ENCODE assay signal across 1 cellular context in the genomic region with DNA sequence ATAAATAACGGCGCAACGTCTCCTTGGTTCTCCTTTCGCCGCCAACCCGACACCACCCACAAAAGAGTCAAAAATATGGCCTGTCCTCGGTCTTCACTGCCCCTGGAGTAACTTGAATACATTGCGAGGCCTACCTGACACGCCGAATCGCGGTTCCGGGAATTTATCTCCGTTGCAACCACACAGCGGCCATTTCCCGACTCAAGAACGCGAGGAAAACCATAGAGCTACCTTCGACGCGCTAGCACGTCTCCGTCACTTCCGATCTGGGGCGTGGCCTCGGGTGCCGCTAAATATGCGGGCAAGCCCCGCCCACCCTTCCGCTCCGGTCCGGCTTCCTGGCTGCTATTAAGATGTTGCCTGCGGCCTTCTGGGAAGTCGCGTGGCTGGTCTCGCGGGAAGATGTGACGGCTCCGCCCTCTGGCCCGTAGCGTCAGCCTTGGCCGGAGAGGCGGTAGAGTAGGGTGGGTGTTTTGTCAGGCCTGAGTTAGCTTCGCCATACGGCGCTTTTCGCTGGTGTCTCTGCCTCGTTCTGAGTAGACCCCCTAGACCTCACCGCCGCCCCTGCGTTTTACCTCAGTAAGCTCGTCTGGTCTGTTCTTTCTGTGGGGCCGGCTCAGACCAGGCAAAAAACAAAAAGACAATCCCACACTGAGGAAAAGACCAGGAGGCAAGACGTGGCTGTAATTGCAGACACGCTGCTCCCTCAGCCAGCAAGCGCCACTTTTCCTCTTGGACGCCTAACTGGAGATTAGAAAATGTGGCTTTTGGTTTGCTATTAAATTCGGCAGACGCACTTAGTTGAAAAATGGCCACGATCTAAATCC.
TF ChIP-seq lines count a peak whose summit lies in the region.

A gene with protein sequence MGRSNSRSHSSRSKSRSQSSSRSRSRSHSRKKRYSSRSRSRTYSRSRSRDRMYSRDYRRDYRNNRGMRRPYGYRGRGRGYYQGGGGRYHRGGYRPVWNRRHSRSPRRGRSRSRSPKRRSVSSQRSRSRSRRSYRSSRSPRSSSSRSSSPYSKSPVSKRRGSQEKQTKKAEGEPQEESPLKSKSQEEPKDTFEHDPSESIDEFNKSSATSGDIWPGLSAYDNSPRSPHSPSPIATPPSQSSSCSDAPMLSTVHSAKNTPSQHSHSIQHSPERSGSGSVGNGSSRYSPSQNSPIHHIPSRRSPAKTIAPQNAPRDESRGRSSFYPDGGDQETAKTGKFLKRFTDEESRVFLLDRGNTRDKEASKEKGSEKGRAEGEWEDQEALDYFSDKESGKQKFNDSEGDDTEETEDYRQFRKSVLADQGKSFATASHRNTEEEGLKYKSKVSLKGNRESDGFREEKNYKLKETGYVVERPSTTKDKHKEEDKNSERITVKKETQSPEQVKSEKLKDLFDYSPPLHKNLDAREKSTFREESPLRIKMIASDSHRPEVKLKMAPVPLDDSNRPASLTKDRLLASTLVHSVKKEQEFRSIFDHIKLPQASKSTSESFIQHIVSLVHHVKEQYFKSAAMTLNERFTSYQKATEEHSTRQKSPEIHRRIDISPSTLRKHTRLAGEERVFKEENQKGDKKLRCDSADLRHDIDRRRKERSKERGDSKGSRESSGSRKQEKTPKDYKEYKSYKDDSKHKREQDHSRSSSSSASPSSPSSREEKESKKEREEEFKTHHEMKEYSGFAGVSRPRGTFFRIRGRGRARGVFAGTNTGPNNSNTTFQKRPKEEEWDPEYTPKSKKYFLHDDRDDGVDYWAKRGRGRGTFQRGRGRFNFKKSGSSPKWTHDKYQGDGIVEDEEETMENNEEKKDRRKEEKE (minus strand): TSS at position 268 of the 827 bp plus-strand sequence. CDS start 9,980 bp downstream, outside the sequence.

TF ChIP-seq in HepG2, 621 proteins besides CTCF, POLR2A, EP300 and RAD21 (continued from another document and continues in another):
- TF ChIP-seq ZNF567 (CRISPR knock-in tag; IDR thresholded peaks at IDR 0.05; ENCODE audit: borderline replicate concordance) (no peak), XRCC5 (optimal IDR thresholded peaks at IDR 0.05; ENCODE audit: low read length) (peak; percentile 48), NR2F2 (IDR thresholded peaks at IDR 0.05; ENCODE audit: borderline replicate concordance, low read depth) (0 out of 2 replicates have a peak, but pooled peaks have one; percentile 8), FOXC1 (CRISPR knock-in tag; IDR thresholded peaks at IDR 0.05; ENCODE audit: borderline replicate concordance) (peak; percentile 45; the same call in 1 of the 2 replicates), ZNF652 (CRISPR knock-in tag; IDR thresholded peaks at IDR 0.05; ENCODE audit: borderline replicate concordance, low read depth) (no peak), RFX3 (CRISPR knock-in tag; IDR thresholded peaks at IDR 0.05) (no peak), ZNF619 (CRISPR knock-in tag; IDR thresholded peaks at IDR 0.05) (peak; percentile 23; the same call in 1 of the 2 replicates), NFATC3 (CRISPR knock-in tag; IDR thresholded peaks at IDR 0.05) (peak; percentile 70; the same call in 1 of the 2 replicates), ZNF10 (CRISPR knock-in tag; IDR thresholded peaks at IDR 0.05; ENCODE audit: borderline replicate concordance, low read depth) (no peak), ZBTB1 (CRISPR knock-in tag; IDR thresholded peaks at IDR 0.05; ENCODE audit: borderline replicate concordance) (no peak), TP53 (CRISPR knock-in tag; conservative IDR thresholded peaks at IDR 0.05) (no peak; the same call in 1 of the 2 replicates), ZSCAN12 (CRISPR knock-in tag; IDR thresholded peaks at IDR 0.05) (no peak; the same call in 1 of the 2 replicates), KLF12 (CRISPR knock-in tag; IDR thresholded peaks at IDR 0.05; ENCODE audit: borderline replicate concordance) (no peak), ZNF768 (CRISPR knock-in tag; IDR thresholded peaks at IDR 0.05) (peak; percentile 63), ZNF629 (CRISPR knock-in tag; conservative IDR thresholded peaks at IDR 0.05) (peak; percentile 2; the same call in 1 of the 2 replicates), ZNF549 (CRISPR knock-in tag; IDR thresholded peaks at IDR 0.05) (no peak), SRF (IDR thresholded peaks at IDR 0.05; ENCODE audit: low read depth, low read length) (no peak), LCORL (IDR thresholded peaks at IDR 0.05) (no peak; the same call in 1 of the 2 replicates), LCORL (CRISPR knock-in tag; IDR thresholded peaks at IDR 0.05) (peak; percentile 70), SMARCC2 (IDR thresholded peaks at IDR 0.05) (no peak), FOXA3 (CRISPR knock-in tag; IDR thresholded peaks at IDR 0.05) (peak; percentile 72), NKX3-1 (CRISPR knock-in tag; IDR thresholded peaks at IDR 0.05) (no peak; the same call in 1 of the 2 replicates), SYNCRIP (IDR thresholded peaks at IDR 0.05; ENCODE audit: insufficient read depth, low read depth, low read length) (no peak), AGO2 (optimal IDR thresholded peaks at IDR 0.05; ENCODE audit: low read depth, low read length) (peak; percentile 78), NFIB (CRISPR knock-in tag; IDR thresholded peaks at IDR 0.05; ENCODE audit: borderline replicate concordance) (0 out of 2 replicates have a peak, but pooled peaks have one; percentile 37), ZFP36L2 (CRISPR knock-in tag; IDR thresholded peaks at IDR 0.05) (0 out of 2 replicates have a peak, but pooled peaks have one; percentile 12), ZFP1 (CRISPR knock-in tag; IDR thresholded peaks at IDR 0.05) (peak; percentile 35; the same call in 1 of the 2 replicates), ZFP37 (CRISPR knock-in tag; IDR thresholded peaks at IDR 0.05; ENCODE audit: borderline replicate concordance) (peak; percentile 27), RCOR2 (CRISPR knock-in tag; IDR thresholded peaks at IDR 0.05) (no peak; the same call in 1 of the 2 replicates), ZMYM2 (CRISPR knock-in tag; IDR thresholded peaks at IDR 0.05) (peak; percentile 72; the same call in 1 of the 2 replicates), ZNF343 (CRISPR knock-in tag; IDR thresholded peaks at IDR 0.05) (0 out of 2 replicates have a peak, but pooled peaks have one; percentile 26), NONO (IDR thresholded peaks at IDR 0.05) (no peak), NONO (CRISPR knock-in tag; conservative IDR thresholded peaks at IDR 0.05) (peak; percentile 90), FOXK2 (IDR thresholded peaks at IDR 0.05) (peak; percentile 69; the same call in 1 of the 2 replicates), ARNT (IDR thresholded peaks at IDR 0.05) (no peak), SAP130 (CRISPR knock-in tag; IDR thresholded peaks at IDR 0.05; ENCODE audit: low read depth) (peak; percentile 89), ZNF20 (CRISPR knock-in tag; IDR thresholded peaks at IDR 0.05) (no peak), RXRB (CRISPR knock-in tag; IDR thresholded peaks at IDR 0.05; ENCODE audit: borderline replicate concordance) (peak; percentile 45; the same call in 1 of the 2 replicates), KAT2B (IDR thresholded peaks at IDR 0.05; ENCODE audit: borderline replicate concordance, low read depth, low read length) (no peak), SRSF4 (IDR thresholded peaks at IDR 0.05; ENCODE audit: low read depth, low read length, poor library complexity, severe bottlenecking) (no peak), ZNF563 (CRISPR knock-in tag; IDR thresholded peaks at IDR 0.05) (peak; percentile 63), CEBPB (IDR thresholded peaks at IDR 0.05; ENCODE audit: borderline replicate concordance, low read depth, low read length) (no peak), ZSCAN21 (CRISPR knock-in tag; IDR thresholded peaks at IDR 0.05; ENCODE audit: borderline replicate concordance) (peak; percentile 60; the same call in 1 of the 2 replicates), ZNF746 (CRISPR knock-in tag; IDR thresholded peaks at IDR 0.05) (no peak; the same call in 1 of the 2 replicates), ZNF292 (CRISPR knock-in tag; IDR thresholded peaks at IDR 0.05; ENCODE audit: borderline replicate concordance, low read depth) (peak; percentile 73; the same call in 1 of the 2 replicates), HMG20A (CRISPR knock-in tag; IDR thresholded peaks at IDR 0.05; ENCODE audit: borderline replicate concordance) (no peak), MED13 (CRISPR knock-in tag; IDR thresholded peaks at IDR 0.05) (no peak; the same call in none of the 2 replicates), ZNF24 (IDR thresholded peaks at IDR 0.05) (0 out of 2 replicates have a peak, but pooled peaks have one; percentile 5), POLR2AphosphoS2 (IDR thresholded peaks at IDR 0.05; ENCODE audit: low read depth, low read length) (peak; percentile 95), SOX13 (IDR thresholded peaks at IDR 0.05) (no peak), SOX13 (CRISPR knock-in tag; conservative IDR thresholded peaks at IDR 0.05 in 1 of 2, IDR thresholded peaks at IDR 0.05 in 1 of 2) (peak in 1 of 2 experiments; percentile 7; a peak in 1 of 4 replicates)
- TF ChIP-seq, protein P1, sequence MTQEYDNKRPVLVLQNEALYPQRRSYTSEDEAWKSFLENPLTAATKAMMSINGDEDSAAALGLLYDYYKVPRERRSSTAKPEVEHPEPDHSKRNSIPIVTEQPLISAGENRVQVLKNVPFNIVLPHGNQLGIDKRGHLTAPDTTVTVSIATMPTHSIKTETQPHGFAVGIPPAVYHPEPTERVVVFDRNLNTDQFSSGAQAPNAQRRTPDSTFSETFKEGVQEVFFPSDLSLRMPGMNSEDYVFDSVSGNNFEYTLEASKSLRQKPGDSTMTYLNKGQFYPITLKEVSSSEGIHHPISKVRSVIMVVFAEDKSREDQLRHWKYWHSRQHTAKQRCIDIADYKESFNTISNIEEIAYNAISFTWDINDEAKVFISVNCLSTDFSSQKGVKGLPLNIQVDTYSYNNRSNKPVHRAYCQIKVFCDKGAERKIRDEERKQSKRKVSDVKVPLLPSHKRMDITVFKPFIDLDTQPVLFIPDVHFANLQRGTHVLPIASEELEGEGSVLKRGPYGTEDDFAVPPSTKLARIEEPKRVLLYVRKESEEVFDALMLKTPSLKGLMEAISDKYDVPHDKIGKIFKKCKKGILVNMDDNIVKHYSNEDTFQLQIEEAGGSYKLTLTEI (CRISPR knock-in tag; conservative IDR thresholded peaks at IDR 0.05): no peak
- TF ChIP-seq, protein P2, sequence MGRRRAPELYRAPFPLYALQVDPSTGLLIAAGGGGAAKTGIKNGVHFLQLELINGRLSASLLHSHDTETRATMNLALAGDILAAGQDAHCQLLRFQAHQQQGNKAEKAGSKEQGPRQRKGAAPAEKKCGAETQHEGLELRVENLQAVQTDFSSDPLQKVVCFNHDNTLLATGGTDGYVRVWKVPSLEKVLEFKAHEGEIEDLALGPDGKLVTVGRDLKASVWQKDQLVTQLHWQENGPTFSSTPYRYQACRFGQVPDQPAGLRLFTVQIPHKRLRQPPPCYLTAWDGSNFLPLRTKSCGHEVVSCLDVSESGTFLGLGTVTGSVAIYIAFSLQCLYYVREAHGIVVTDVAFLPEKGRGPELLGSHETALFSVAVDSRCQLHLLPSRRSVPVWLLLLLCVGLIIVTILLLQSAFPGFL (CRISPR knock-in tag; IDR thresholded peaks at IDR 0.05): 0 out of 2 replicates have a peak, but pooled peaks have one; percentile 41
- TF ChIP-seq, protein P3, sequence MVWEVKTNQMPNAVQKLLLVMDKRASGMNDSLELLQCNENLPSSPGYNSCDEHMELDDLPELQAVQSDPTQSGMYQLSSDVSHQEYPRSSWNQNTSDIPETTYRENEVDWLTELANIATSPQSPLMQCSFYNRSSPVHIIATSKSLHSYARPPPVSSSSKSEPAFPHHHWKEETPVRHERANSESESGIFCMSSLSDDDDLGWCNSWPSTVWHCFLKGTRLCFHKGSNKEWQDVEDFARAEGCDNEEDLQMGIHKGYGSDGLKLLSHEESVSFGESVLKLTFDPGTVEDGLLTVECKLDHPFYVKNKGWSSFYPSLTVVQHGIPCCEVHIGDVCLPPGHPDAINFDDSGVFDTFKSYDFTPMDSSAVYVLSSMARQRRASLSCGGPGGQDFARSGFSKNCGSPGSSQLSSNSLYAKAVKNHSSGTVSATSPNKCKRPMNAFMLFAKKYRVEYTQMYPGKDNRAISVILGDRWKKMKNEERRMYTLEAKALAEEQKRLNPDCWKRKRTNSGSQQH (CRISPR knock-in tag; IDR thresholded peaks at IDR 0.05; ENCODE audit: low read depth): peak; percentile 20; the same call in 1 of the 2 replicates
- TF ChIP-seq, protein P4, sequence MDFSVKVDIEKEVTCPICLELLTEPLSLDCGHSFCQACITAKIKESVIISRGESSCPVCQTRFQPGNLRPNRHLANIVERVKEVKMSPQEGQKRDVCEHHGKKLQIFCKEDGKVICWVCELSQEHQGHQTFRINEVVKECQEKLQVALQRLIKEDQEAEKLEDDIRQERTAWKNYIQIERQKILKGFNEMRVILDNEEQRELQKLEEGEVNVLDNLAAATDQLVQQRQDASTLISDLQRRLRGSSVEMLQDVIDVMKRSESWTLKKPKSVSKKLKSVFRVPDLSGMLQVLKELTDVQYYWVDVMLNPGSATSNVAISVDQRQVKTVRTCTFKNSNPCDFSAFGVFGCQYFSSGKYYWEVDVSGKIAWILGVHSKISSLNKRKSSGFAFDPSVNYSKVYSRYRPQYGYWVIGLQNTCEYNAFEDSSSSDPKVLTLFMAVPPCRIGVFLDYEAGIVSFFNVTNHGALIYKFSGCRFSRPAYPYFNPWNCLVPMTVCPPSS (IDR thresholded peaks at IDR 0.05): no peak
- TF ChIP-seq, protein P5, sequence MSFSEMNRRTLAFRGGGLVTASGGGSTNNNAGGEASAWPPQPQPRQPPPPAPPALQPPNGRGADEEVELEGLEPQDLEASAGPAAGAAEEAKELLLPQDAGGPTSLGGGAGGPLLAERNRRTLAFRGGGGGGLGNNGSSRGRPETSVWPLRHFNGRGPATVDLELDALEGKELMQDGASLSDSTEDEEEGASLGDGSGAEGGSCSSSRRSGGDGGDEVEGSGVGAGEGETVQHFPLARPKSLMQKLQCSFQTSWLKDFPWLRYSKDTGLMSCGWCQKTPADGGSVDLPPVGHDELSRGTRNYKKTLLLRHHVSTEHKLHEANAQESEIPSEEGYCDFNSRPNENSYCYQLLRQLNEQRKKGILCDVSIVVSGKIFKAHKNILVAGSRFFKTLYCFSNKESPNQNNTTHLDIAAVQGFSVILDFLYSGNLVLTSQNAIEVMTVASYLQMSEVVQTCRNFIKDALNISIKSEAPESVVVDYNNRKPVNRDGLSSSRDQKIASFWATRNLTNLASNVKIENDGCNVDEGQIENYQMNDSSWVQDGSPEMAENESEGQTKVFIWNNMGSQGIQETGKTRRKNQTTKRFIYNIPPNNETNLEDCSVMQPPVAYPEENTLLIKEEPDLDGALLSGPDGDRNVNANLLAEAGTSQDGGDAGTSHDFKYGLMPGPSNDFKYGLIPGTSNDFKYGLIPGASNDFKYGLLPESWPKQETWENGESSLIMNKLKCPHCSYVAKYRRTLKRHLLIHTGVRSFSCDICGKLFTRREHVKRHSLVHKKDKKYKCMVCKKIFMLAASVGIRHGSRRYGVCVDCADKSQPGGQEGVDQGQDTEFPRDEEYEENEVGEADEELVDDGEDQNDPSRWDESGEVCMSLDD (CRISPR knock-in tag; IDR thresholded peaks at IDR 0.05; ENCODE audit: borderline replicate concordance): no peak
- TF ChIP-seq, protein P6, sequence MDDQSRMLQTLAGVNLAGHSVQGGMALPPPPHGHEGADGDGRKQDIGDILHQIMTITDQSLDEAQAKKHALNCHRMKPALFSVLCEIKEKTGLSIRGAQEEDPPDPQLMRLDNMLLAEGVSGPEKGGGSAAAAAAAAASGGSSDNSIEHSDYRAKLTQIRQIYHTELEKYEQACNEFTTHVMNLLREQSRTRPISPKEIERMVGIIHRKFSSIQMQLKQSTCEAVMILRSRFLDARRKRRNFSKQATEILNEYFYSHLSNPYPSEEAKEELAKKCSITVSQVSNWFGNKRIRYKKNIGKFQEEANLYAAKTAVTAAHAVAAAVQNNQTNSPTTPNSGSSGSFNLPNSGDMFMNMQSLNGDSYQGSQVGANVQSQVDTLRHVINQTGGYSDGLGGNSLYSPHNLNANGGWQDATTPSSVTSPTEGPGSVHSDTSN (CRISPR knock-in tag; IDR thresholded peaks at IDR 0.05; ENCODE audit: borderline replicate concordance): 0 out of 2 replicates have a peak, but pooled peaks have one; percentile 19
